ENCODE assay signal across 1 cellular context in genomic region chr11:83157755-83158473, GRCh38.
A peak's percentile ranks its signal among the peaks of the same experiment; 100 is the strongest.
TF ChIP-seq lines count a peak whose summit lies in the region.

No MANE protein-coding gene starts in this region.

TF ChIP-seq in HepG2, 621 proteins besides CTCF, POLR2A, EP300 and RAD21 (continued from another document and continues in another):
- TF ChIP-seq PAXIP1 (CRISPR knock-in tag; conservative IDR thresholded peaks at IDR 0.05) (0 out of 2 replicates have a peak, but pooled peaks have one; percentile 12), ZNF280B (CRISPR knock-in tag; IDR thresholded peaks at IDR 0.05; ENCODE audit: borderline replicate concordance) (no peak), KDM5A (IDR thresholded peaks at IDR 0.05; ENCODE audit: borderline replicate concordance, low read length) (peak; percentile 42; the same call in 1 of the 2 replicates), MED1 (CRISPR knock-in tag; IDR thresholded peaks at IDR 0.05) (0 out of 2 replicates have a peak, but pooled peaks have one; percentile 27), TGIF2 (CRISPR knock-in tag; IDR thresholded peaks at IDR 0.05) (0 out of 2 replicates have a peak, but pooled peaks have one; percentile 5), PRMT3 (CRISPR knock-in tag; IDR thresholded peaks at IDR 0.05; ENCODE audit: borderline replicate concordance, low read depth) (no peak), SMAD1 (CRISPR knock-in tag; IDR thresholded peaks at IDR 0.05; ENCODE audit: borderline replicate concordance, low read depth) (no peak), NCOR1 (IDR thresholded peaks at IDR 0.05; ENCODE audit: borderline replicate concordance, low read length) (peak; percentile 37; the same call in 1 of the 2 replicates), SIN3A (IDR thresholded peaks at IDR 0.05; ENCODE audit: borderline replicate concordance, low read depth, low read length) (0 out of 2 replicates have a peak, but pooled peaks have one; percentile 55), AKNA (CRISPR knock-in tag; IDR thresholded peaks at IDR 0.05; ENCODE audit: borderline replicate concordance) (no peak), HNRNPK (IDR thresholded peaks at IDR 0.05; ENCODE audit: low read depth, low read length, poor library complexity, severe bottlenecking) (no peak), SRF (IDR thresholded peaks at IDR 0.05; ENCODE audit: low read depth, low read length) (peak; percentile 77), MAZ (IDR thresholded peaks at IDR 0.05; ENCODE audit: borderline replicate concordance, low read depth, low read length) (peak; percentile 32; the same call in 1 of the 2 replicates), MAZ (CRISPR knock-in tag; IDR thresholded peaks at IDR 0.05; ENCODE audit: low read depth) (peak; percentile 29; the same call in 1 of the 2 replicates), ZNF768 (CRISPR knock-in tag; IDR thresholded peaks at IDR 0.05) (no peak), GLI4 (CRISPR knock-in tag; IDR thresholded peaks at IDR 0.05; ENCODE audit: borderline replicate concordance) (no peak), ELF3 (CRISPR knock-in tag; IDR thresholded peaks at IDR 0.05) (no peak), ADNP (CRISPR knock-in tag; IDR thresholded peaks at IDR 0.05) (no peak), NFYB (CRISPR knock-in tag; IDR thresholded peaks at IDR 0.05) (no peak), ZNF383 (CRISPR knock-in tag; IDR thresholded peaks at IDR 0.05; ENCODE audit: borderline replicate concordance) (no peak), KDM1A (CRISPR knock-in tag; IDR thresholded peaks at IDR 0.05) (no peak), ZNF644 (CRISPR knock-in tag; IDR thresholded peaks at IDR 0.05; ENCODE audit: low read depth) (no peak), SYNCRIP (IDR thresholded peaks at IDR 0.05; ENCODE audit: insufficient read depth, low read depth, low read length) (no peak), LCORL (IDR thresholded peaks at IDR 0.05) (no peak), LCORL (CRISPR knock-in tag; IDR thresholded peaks at IDR 0.05) (peak; percentile 29; the same call in 1 of the 2 replicates), KDM5B (CRISPR knock-in tag; IDR thresholded peaks at IDR 0.05; ENCODE audit: borderline replicate concordance) (no peak; the same call in 1 of the 2 replicates), ZNF335 (CRISPR knock-in tag; IDR thresholded peaks at IDR 0.05) (no peak), ZBTB34 (CRISPR knock-in tag; IDR thresholded peaks at IDR 0.05) (0 out of 2 replicates have a peak, but pooled peaks have one; percentile 41), ZNF276 (CRISPR knock-in tag; IDR thresholded peaks at IDR 0.05; ENCODE audit: low read depth) (0 out of 2 replicates have a peak, but pooled peaks have one; percentile 42), POLR2G (IDR thresholded peaks at IDR 0.05; ENCODE audit: low read depth, low read length) (0 out of 2 replicates have a peak, but pooled peaks have one; percentile 15), ZNF652 (CRISPR knock-in tag; IDR thresholded peaks at IDR 0.05; ENCODE audit: borderline replicate concordance, low read depth) (peak; percentile 92), JUNB (CRISPR knock-in tag; IDR thresholded peaks at IDR 0.05; ENCODE audit: borderline replicate concordance) (no peak), HNF1B (CRISPR knock-in tag; IDR thresholded peaks at IDR 0.05) (peak; percentile 45; the same call in 1 of the 2 replicates)
- TF ChIP-seq, protein P1, sequence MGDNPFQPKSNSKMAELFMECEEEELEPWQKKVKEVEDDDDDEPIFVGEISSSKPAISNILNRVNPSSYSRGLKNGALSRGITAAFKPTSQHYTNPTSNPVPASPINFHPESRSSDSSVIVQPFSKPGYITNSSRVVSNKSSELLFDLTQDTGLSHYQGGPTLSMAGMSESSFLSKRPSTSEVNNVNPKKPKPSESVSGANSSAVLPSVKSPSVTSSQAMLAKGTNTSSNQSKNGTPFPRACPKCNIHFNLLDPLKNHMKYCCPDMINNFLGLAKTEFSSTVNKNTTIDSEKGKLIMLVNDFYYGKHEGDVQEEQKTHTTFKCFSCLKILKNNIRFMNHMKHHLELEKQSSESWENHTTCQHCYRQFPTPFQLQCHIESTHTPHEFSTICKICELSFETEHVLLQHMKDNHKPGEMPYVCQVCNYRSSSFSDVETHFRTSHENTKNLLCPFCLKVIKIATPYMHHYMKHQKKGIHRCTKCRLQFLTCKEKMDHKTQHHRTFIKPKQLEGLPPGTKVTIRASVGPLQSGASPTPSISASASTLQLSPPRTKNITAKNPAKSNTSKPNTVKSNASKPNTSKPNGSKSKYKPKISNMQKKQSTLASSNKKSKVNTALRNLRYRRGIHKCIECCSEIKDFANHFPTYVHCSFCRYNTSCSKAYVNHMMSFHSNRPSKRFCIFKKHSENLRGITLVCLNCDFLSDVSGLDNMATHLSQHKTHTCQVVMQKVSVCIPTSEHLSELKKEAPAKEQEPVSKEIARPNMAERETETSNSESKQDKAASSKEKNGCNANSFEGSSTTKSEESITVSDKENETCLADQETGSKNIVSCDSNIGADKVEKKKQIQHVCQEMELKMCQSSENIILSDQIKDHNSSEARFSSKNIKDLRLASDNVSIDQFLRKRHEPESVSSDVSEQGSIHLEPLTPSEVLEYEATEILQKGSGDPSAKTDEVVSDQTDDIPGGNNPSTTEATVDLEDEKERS (CRISPR knock-in tag; IDR thresholded peaks at IDR 0.05) = 0 out of 2 replicates have a peak, but pooled peaks have one; percentile 3
- TF ChIP-seq, protein P2, sequence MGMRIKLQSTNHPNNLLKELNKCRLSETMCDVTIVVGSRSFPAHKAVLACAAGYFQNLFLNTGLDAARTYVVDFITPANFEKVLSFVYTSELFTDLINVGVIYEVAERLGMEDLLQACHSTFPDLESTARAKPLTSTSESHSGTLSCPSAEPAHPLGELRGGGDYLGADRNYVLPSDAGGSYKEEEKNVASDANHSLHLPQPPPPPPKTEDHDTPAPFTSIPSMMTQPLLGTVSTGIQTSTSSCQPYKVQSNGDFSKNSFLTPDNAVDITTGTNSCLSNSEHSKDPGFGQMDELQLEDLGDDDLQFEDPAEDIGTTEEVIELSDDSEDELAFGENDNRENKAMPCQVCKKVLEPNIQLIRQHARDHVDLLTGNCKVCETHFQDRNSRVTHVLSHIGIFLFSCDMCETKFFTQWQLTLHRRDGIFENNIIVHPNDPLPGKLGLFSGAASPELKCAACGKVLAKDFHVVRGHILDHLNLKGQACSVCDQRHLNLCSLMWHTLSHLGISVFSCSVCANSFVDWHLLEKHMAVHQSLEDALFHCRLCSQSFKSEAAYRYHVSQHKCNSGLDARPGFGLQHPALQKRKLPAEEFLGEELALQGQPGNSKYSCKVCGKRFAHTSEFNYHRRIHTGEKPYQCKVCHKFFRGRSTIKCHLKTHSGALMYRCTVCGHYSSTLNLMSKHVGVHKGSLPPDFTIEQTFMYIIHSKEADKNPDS (CRISPR knock-in tag; IDR thresholded peaks at IDR 0.05) = no peak
- TF ChIP-seq, protein P3, sequence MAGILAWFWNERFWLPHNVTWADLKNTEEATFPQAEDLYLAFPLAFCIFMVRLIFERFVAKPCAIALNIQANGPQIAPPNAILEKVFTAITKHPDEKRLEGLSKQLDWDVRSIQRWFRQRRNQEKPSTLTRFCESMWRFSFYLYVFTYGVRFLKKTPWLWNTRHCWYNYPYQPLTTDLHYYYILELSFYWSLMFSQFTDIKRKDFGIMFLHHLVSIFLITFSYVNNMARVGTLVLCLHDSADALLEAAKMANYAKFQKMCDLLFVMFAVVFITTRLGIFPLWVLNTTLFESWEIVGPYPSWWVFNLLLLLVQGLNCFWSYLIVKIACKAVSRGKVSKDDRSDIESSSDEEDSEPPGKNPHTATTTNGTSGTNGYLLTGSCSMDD (CRISPR knock-in tag; IDR thresholded peaks at IDR 0.05) = no peak
